8 cellular contexts compared by ENCODE assay signal in the genomic region with DNA sequence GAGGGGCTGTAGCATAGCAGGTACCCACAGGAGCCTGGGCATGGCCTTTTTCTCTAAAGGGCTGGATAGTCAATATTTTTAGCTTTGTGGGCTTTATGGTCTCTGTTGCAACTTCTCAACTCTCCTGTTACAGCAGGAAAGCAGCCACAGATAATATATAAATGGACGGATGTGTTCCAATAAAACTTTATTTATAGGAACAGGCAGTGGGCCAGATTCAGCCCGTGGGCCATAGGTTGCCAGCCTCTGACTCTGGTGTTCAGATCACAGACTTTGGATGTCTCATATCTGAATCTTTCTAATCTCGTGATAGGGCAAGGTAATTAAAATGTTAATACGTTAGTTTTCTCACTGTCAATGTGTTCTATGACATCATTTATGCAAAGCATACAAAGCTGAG.
DNase-seq lines count a peak whose midpoint lies in the region; TF ChIP-seq lines count a peak whose summit lies in the region.
"Had no signal": no experiment of that assay in that cellular context is flagged by ENCODE, and none has a peak within 500 bp of the region (broad histone marks: within the 10 kb centered on the region; RNA-seq: fewer than 3 reads in every experiment).

No MANE protein-coding gene starts in this region.

- intact Hi-C loops in dorsolateral prefrontal cortex (cut with DNase I): loop anchor here in 1 of 2 donors (2.0 to 5.0 kb wide), 2 partner anchors 113 to 256 kb away; no protein-coding TSS in a partner anchor

- TF ChIP-seq CTCF in 22Rv1 (IDR thresholded peaks at IDR 0.05) (no peak), VCaP (conservative IDR thresholded peaks at IDR 0.05) (no peak), dorsolateral prefrontal cortex (IDR thresholded peaks at IDR 0.05 in 54 of 56, conservative IDR thresholded peaks at IDR 0.05 in 2 of 56; ENCODE audit: low read depth in 1 of 56, partially characterized antibody in 56 of 56) (no peak)

- H3K4me3 ChIP-seq in dorsolateral prefrontal cortex: no peak overlapping the region
- H3K4me3 ChIP-seq: GM23248 had no signal

- H3K27ac ChIP-seq in 22Rv1 (peak overlapping the region; percentile 41; the same call in 1 of the 2 replicates), VCaP (peak overlapping the region; percentile 30), cingulate gyrus (ENCODE audit: low read depth, low read length) (peak overlapping the region; percentile 1), substantia nigra (ENCODE audit: low read depth, low read length, poor library complexity, severe bottlenecking) (peak overlapping the region; percentile 27), dorsolateral prefrontal cortex (peak overlapping the region in 12 of 59 donors; percentile 2 to 79 (median 44))
- H3K27ac ChIP-seq: GM23248 had no signal

- DNase-seq in substantia nigra (lab: John Stamatoyannopoulos, UW) (no peak), dorsolateral prefrontal cortex (no peak), epidermal melanocyte (ENCODE audit: insufficient read length, low spot score) (no peak)
- DNase-seq in effector CD8-positive, alpha-beta T cell (lab: John Stamatoyannopoulos, UW): no peak

- no peaks in the 10 kb centered on the region for H3K27me3 ChIP-seq in dorsolateral prefrontal cortex
